In the genomic region with DNA sequence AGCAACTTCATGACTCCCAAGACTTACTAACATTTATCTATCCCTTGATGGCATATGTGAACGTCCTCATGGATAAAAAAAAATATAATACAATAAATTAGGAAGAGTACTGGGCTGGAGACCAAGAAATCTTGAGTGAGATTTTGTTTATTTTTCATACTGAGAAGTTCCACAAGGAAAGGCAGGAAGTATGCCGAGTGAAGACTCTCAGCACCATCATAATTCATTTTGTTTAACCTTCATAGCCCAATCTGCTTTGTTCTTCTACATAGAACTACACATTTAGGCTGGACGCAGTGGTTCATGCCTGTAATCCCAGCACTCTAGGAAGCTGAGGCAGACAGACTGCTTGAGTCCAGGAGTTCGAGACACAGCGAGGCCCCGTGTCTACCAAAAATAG, we compare ENCODE assay signal across 1 cellular context.
TF ChIP-seq lines count a peak whose summit lies in the region.

No MANE protein-coding gene starts in this region.

TF ChIP-seq in endothelial cell of umbilical vein, 7 proteins besides CTCF, POLR2A, EP300 and RAD21:
- no peak for TF ChIP-seq EZH2 (IDR thresholded peaks at IDR 0.05; ENCODE audit: borderline replicate concordance, low read depth, low read length, severe bottlenecking)
- no peak for TF ChIP-seq GATA2 (IDR thresholded peaks at IDR 0.05; ENCODE audit: insufficient read depth, insufficient read length, low read depth, low read length)
- TF ChIP-seq MYC (IDR thresholded peaks at IDR 0.05; ENCODE audit: low read depth, low read length) = no peak
- TF ChIP-seq POLR2AphosphoS5 (IDR thresholded peaks at IDR 0.05; ENCODE audit: insufficient read depth, low read depth, low read length) = no peak
- no peak for TF ChIP-seq FOS (IDR thresholded peaks at IDR 0.05; ENCODE audit: borderline replicate concordance, insufficient read depth, low read length)
- TF ChIP-seq JUN (IDR thresholded peaks at IDR 0.05; ENCODE audit: borderline replicate concordance, insufficient read depth, insufficient read length, low read depth) = no peak
- TF ChIP-seq, protein P1, sequence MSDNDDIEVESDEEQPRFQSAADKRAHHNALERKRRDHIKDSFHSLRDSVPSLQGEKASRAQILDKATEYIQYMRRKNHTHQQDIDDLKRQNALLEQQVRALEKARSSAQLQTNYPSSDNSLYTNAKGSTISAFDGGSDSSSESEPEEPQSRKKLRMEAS (IDR thresholded peaks at IDR 0.05; ENCODE audit: insufficient read depth, insufficient read length) = no peak
